11 cellular contexts compared by ENCODE assay signal in the genomic region with DNA sequence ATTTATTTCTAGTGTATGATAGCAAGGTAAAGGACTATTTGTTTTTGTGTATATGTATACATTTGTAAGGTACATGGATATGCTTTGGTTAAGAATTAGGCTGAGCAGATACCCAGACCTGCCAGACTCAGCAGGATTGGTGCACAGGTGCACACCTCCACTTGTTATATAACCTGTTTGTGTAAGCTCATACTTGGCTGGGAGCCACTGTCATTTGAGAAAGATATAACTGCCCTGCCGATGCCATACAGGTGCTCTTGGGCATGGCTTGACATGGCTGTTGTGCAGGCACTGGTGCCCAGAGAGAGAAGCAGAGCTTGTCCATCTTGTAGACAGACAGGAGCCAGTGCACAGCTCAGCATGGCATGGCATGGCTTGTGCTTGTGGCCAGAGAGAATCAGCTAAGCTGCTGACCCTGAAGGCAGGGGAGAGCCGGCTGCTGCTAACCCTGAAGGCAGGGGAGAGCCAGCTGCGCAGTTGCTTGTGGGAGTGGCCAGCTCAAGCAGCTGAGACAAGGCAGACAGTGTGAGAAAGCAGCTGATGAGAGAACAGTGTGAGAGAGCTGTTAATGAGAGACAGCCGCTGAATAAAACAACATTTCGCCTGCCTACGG.
A peak's percentile ranks its signal among the peaks of the same experiment; 100 is the strongest.
DNase-seq lines count a peak whose midpoint lies in the region; ATAC-seq and TF ChIP-seq lines count a peak whose summit lies in the region.
"Had no signal": no experiment of that assay in that cellular context is flagged by ENCODE, and none has a peak within 500 bp of the region (broad histone marks: within the 10 kb centered on the region; RNA-seq: fewer than 3 reads in every experiment).

No MANE protein-coding gene starts in this region.

- H3K4me1 ChIP-seq in right atrium auricular region (no peaks in the 10 kb centered on the region), spleen (peaks cover 5 to 60% (median 29%) of the 10 kb centered on the region in 6 donors)
- H3K4me1 ChIP-seq: tibial artery had no signal

- no peak overlapping the region for H3K27ac Mint-ChIP-seq in activated CD4-positive, alpha-beta memory T cell treated with anti-CD3 and anti-CD28 coated beads, Interleukin-2, amount 10 ng/mL, durations not matched to agents 7 days and 5 days
- H3K27ac Mint-ChIP-seq: WTC11 had no signal

- H3K4me1 Mint-ChIP-seq in activated CD4-positive, alpha-beta memory T cell treated with anti-CD3 and anti-CD28 coated beads, Interleukin-2, amount 10 ng/mL, durations not matched to agents 7 days and 5 days, result peaks cover 15% of the 10 kb centered on the region

- no peak for DNase-seq in Right ventricle myocardium superior
- DNase-seq in right atrium auricular region (ENCODE audit: low spot score), result no peak
- DNase-seq in NCI-H2171 treated with DMSO at 0.1 percent for 48 hours (lab: John Stamatoyannopoulos, UW), result peak; percentile 98
- peak in 20 of 61 donors; percentile 10 to 72 (median 26) for DNase-seq in caudate nucleus (lab: John Stamatoyannopoulos, UW)
- peak; percentile 78 for DNase-seq in spleen
- no peak for DNase-seq in glomerular visceral epithelial cell (ENCODE audit: extremely low spot score)
- DNase-seq in activated CD4-positive, alpha-beta memory T cell treated with anti-CD3 and anti-CD28 coated beads, Interleukin-2, amount 10 ng/mL, durations not matched to agents 7 days and 5 days, result no peak
- DNase-seq: MG63, tibial artery had no signal

- TF ChIP-seq CTCF in right atrium auricular region (IDR thresholded peaks at IDR 0.05), result no peak
- TF ChIP-seq CTCF in spleen (IDR thresholded peaks at IDR 0.05 in 8 of 11, conservative IDR thresholded peaks at IDR 0.05 in 3 of 11), result no peak

- H3K36me3 ChIP-seq in right atrium auricular region (no peaks in the 10 kb centered on the region), spleen (peaks cover 0 to 3% (median 0%) of the 10 kb centered on the region in 6 donors)
- H3K36me3 ChIP-seq: MG63, tibial artery had no signal

- H3K27me3 Mint-ChIP-seq in activated CD4-positive, alpha-beta memory T cell treated with anti-CD3 and anti-CD28 coated beads, Interleukin-2, amount 10 ng/mL, durations not matched to agents 7 days and 5 days, result no peaks in the 10 kb centered on the region

- POLR2A ChIA-PET in activated CD4-positive, alpha-beta memory T cell treated with anti-CD3 and anti-CD28 coated beads, Interleukin-2, amount 10 ng/mL, durations not matched to agents 7 days and 5 days (lab: Charles Lee), result no interaction called here

- no peak overlapping the region for H3K4me3 ChIP-seq in right atrium auricular region
- no peak overlapping the region for H3K4me3 ChIP-seq in spleen
- H3K4me3 ChIP-seq: MG63, tibial artery had no signal

- 81 to 94% (median 84%) methylated on average over 6 of the region's 6 CpGs for WGBS in spleen, 5 donors

- ATAC-seq in Right ventricle myocardium superior (ENCODE audit: poor library complexity) (peak; percentile 25), HG02610 (IDR thresholded peaks at IDR 0.05; ENCODE audit: unreplicated experiment) (no peak)
- ATAC-seq: WTC11 had no signal

- no peak for TF ChIP-seq POLR2A in spleen (IDR thresholded peaks at IDR 0.05)

- H3K27me3 ChIP-seq in right atrium auricular region (no peaks in the 10 kb centered on the region), spleen (replicated peaks in 1 of 7) (peaks cover 0 to 2% (median 0%) of the 10 kb centered on the region in 7 donors)
- H3K27me3 ChIP-seq: MG63 had no signal

- CTCF ChIA-PET in activated CD4-positive, alpha-beta memory T cell treated with anti-CD3 and anti-CD28 coated beads, Interleukin-2, amount 10 ng/mL, durations not matched to agents 7 days and 5 days (lab: Charles Lee), result interaction anchor here (2.1 to 3.8 kb wide), 2 partner anchors 10 to 157 kb away, joined by 4 to 18 read pairs; no protein-coding TSS in a partner anchor

- intact Hi-C loops in Right ventricle myocardium superior (cut with DNase I), result no loop called here
- intact Hi-C loops in spleen (cut with DNase I; ENCODE audit: low total_unique reads), result no loop called here

- no peaks in the 10 kb centered on the region for H3K36me3 Mint-ChIP-seq in activated CD4-positive, alpha-beta memory T cell treated with anti-CD3 and anti-CD28 coated beads, Interleukin-2, amount 10 ng/mL, durations not matched to agents 7 days and 5 days (ENCODE audit: low read depth)
- H3K36me3 Mint-ChIP-seq: WTC11 had no signal

- H3K27ac ChIP-seq in right atrium auricular region (no peak overlapping the region), caudate nucleus (ENCODE audit: low read depth, low read length) (peak overlapping the region; percentile 11), spleen (no peak overlapping the region)
- H3K27ac ChIP-seq: tibial artery had no signal

- H3K4me3 Mint-ChIP-seq in activated CD4-positive, alpha-beta memory T cell treated with anti-CD3 and anti-CD28 coated beads, Interleukin-2, amount 10 ng/mL, durations not matched to agents 7 days and 5 days, result no peak overlapping the region
- H3K4me3 Mint-ChIP-seq: WTC11 had no signal

- H3K9me3 Mint-ChIP-seq in activated CD4-positive, alpha-beta memory T cell treated with anti-CD3 and anti-CD28 coated beads, Interleukin-2, amount 10 ng/mL, durations not matched to agents 7 days and 5 days, result no peaks in the 10 kb centered on the region

- H3K9me3 ChIP-seq in right atrium auricular region (no peaks in the 10 kb centered on the region), spleen (peaks cover 0 to 6% (median 0%) of the 10 kb centered on the region in 8 donors)
- H3K9me3 ChIP-seq: MG63, tibial artery had no signal

Comparison
In these comparisons a context has a peak if more than half of its experiments do, and no peak if none do; other contexts are left out.
1. DNase-seq: peak in NCI-H2171 treated with DMSO at 0.1 percent for 48 hours (single experiment) and spleen (single experiment); none in Right ventricle myocardium superior (single experiment), right atrium auricular region (single experiment), glomerular visceral epithelial cell (single experiment) and activated CD4-positive, alpha-beta memory T cell treated with anti-CD3 and anti-CD28 coated beads, Interleukin-2, amount 10 ng/mL, durations not matched to agents 7 days and 5 days (single experiment).